Comparison of ENCODE assay signal across 11 cellular contexts in genomic region chr6:148521586-148521985, GRCh38.
DNase-seq lines count a peak whose midpoint lies in the region; ATAC-seq, FAIRE-seq and TF ChIP-seq lines count a peak whose summit lies in the region.
"Had no signal": no experiment of that assay in that cellular context is flagged by ENCODE, and none has a peak within 500 bp of the region (broad histone marks: within the 10 kb centered on the region; RNA-seq: fewer than 3 reads in every experiment).

No MANE protein-coding gene starts in this region.

- POLR2A ChIA-PET in RWPE1 (lab: Yijun Ruan, JAX; ENCODE audit: low non-redundant PET), result no interaction called here
- POLR2A ChIA-PET in PC-9 (lab: Charles Lee; ENCODE audit: unreplicated experiment), result no interaction called here

- peaks cover 0 to 3% (median 0%) of the 10 kb centered on the region in 11 experiments; a peak in 3 of 22 replicates for H4K20me1 ChIP-seq in BLaER1 treated with 17β-estradiol and CSF1 and Interleukin-3, amounts not matched to agents 10 nM and 100 nM
- H4K20me1 ChIP-seq in PC-9 (ENCODE audit: insufficient read depth), result no peaks in the 10 kb centered on the region

- no peak overlapping the region for H3K4me3 Mint-ChIP-seq in endothelial cell (ENCODE audit: unreplicated experiment)
- H3K4me3 Mint-ChIP-seq: activated naive CD4-positive, alpha-beta T cell treated with anti-CD3 and anti-CD28 coated beads, Interleukin-2, amount 50 U/mL, for 24 hours had no signal

- peaks cover 0 to 17% (median 0%) of the 10 kb centered on the region in 11 experiments; a peak in 1 of 22 replicates for H3K36me3 ChIP-seq in BLaER1 treated with 17β-estradiol and CSF1 and Interleukin-3, amounts not matched to agents 10 nM and 100 nM
- peaks cover 0 to 4% (median 0%) of the 10 kb centered on the region in 3 donors for H3K36me3 ChIP-seq in pancreas
- peaks cover 6% of the 10 kb centered on the region; the same call in 1 of the 2 replicates for H3K36me3 ChIP-seq in PC-9 (ENCODE audit: low read depth)

- H3K27ac ChIP-seq in BLaER1 treated with 17β-estradiol and CSF1 and Interleukin-3, amounts not matched to agents 10 nM and 100 nM, result no peak overlapping the region
- H3K27ac ChIP-seq in RWPE1 (no peak overlapping the region), pancreas (peak overlapping the region in 2 of 4 donors; percentile 3 to 55), PC-9 (no peak overlapping the region)

- H3K36me3 Mint-ChIP-seq in endothelial cell (ENCODE audit: low read depth, unreplicated experiment), result peaks cover 57% of the 10 kb centered on the region
- H3K36me3 Mint-ChIP-seq: activated naive CD4-positive, alpha-beta T cell treated with anti-CD3 and anti-CD28 coated beads, Interleukin-2, amount 50 U/mL, for 24 hours had no signal

- DNase-seq in RWPE1 (ENCODE audit: low spot score) (peak; percentile 46), endothelial cell (ENCODE audit: low spot score) (no peak), pancreas (no peak), PC-9 (no peak), NCI-H2029 treated with DMSO at 0.1 percent for 48 hours (lab: John Stamatoyannopoulos, UW) (no peak), cortex of kidney (lab: John Stamatoyannopoulos, UW) (no peak)
- DNase-seq in activated CD8-positive, alpha-beta memory T cell treated with anti-CD3 and anti-CD28 coated beads, Interleukin-2, amount 50 U/mL, for 48 hours, result no peak
- DNase-seq: Caco-2 had no signal

- H3K27me3 Mint-ChIP-seq in endothelial cell (ENCODE audit: unreplicated experiment), result peaks cover 19% of the 10 kb centered on the region

- FAIRE-seq in pancreas (lab: Jason Lieb, UNC), result no peak
- FAIRE-seq: TTC549 had no signal

- H3K9me3 ChIP-seq in BLaER1 treated with 17β-estradiol and CSF1 and Interleukin-3, amounts not matched to agents 10 nM and 100 nM (replicated peaks in 1 of 11), result no peaks in the 10 kb centered on the region
- no peaks in the 10 kb centered on the region for H3K9me3 ChIP-seq in pancreas
- no peaks in the 10 kb centered on the region for H3K9me3 ChIP-seq in PC-9 (ENCODE audit: insufficient read depth, low read depth)
- H3K9me3 ChIP-seq: Caco-2 had no signal

- peaks cover 0 to 5% (median 0%) of the 10 kb centered on the region in 11 experiments; a peak in 1 of 22 replicates for H3K27me3 ChIP-seq in BLaER1 treated with 17β-estradiol and CSF1 and Interleukin-3, amounts not matched to agents 10 nM and 100 nM
- no peaks in the 10 kb centered on the region for H3K27me3 ChIP-seq in pancreas
- no peaks in the 10 kb centered on the region for H3K27me3 ChIP-seq in PC-9 (ENCODE audit: insufficient read depth, low read depth)

- peaks cover 32 to 54% (median 43%) of the 10 kb centered on the region in 10 experiments for H3K4me1 ChIP-seq in BLaER1 treated with 17β-estradiol and CSF1 and Interleukin-3, amounts not matched to agents 10 nM and 100 nM
- H3K4me1 ChIP-seq in pancreas (peaks cover 6 to 14% (median 7%) of the 10 kb centered on the region in 3 donors), PC-9 (replicated peaks; ENCODE audit: insufficient read depth) (no peaks in the 10 kb centered on the region)
- H3K4me1 ChIP-seq: Caco-2 had no signal

- H3K79me2 ChIP-seq in PC-9 (ENCODE audit: low read depth), result no peaks in the 10 kb centered on the region

- CTCF ChIA-PET in RWPE1 (lab: Yijun Ruan, JAX) (no interaction called here), PC-9 (lab: Charles Lee) (no interaction called here)

- no peaks in the 10 kb centered on the region for H3K9me2 ChIP-seq in PC-9 (ENCODE audit: insufficient read depth)

- peak overlapping the region; percentile 39 for H3K27ac Mint-ChIP-seq in endothelial cell (ENCODE audit: unreplicated experiment)
- H3K27ac Mint-ChIP-seq: activated naive CD4-positive, alpha-beta T cell treated with anti-CD3 and anti-CD28 coated beads, Interleukin-2, amount 50 U/mL, for 24 hours had no signal

- no peaks in the 10 kb centered on the region for H3K9me3 Mint-ChIP-seq in endothelial cell (ENCODE audit: unreplicated experiment)
- H3K9me3 Mint-ChIP-seq: activated naive CD4-positive, alpha-beta T cell treated with anti-CD3 and anti-CD28 coated beads, Interleukin-2, amount 50 U/mL, for 24 hours had no signal

- H3F3A ChIP-seq in PC-9 (ENCODE audit: insufficient read depth, low read depth), result no peaks in the 10 kb centered on the region

- H3K9ac ChIP-seq in BLaER1 treated with 17β-estradiol and CSF1 and Interleukin-3, amounts not matched to agents 10 nM and 100 nM, result no peak overlapping the region

- WGBS in pancreas, 2 donors, result 13 to 18% methylated on average over 1 of the region's 1 CpG

- no peak for TF ChIP-seq CTCF in RWPE1 (conservative IDR thresholded peaks at IDR 0.05; ENCODE audit: low read depth)
- TF ChIP-seq CTCF in endothelial cell (IDR thresholded peaks at IDR 0.05; ENCODE audit: unreplicated experiment), result no peak
- TF ChIP-seq CTCF in pancreas (IDR thresholded peaks at IDR 0.05), result no peak
- TF ChIP-seq CTCF in PC-9 (conservative IDR thresholded peaks at IDR 0.05), result no peak

- no TSS peak for BruUV-seq in PC-9 (replicated peaks; lab: Mats Ljungman, UMichigan)

- ATAC-seq in pancreas, result peak; percentile 35 to 75 (median 62)

- intact Hi-C loops in pancreas (cut with DNase I) (no loop called here), PC-9 (cut with micrococcal nuclease; ENCODE audit: unreplicated experiment) (no loop called here)

- H3K4me1 Mint-ChIP-seq in endothelial cell (ENCODE audit: unreplicated experiment), result peaks cover 16% of the 10 kb centered on the region
- H3K4me1 Mint-ChIP-seq: activated naive CD4-positive, alpha-beta T cell treated with anti-CD3 and anti-CD28 coated beads, Interleukin-2, amount 50 U/mL, for 24 hours had no signal

- no peak overlapping the region for H3K4me3 ChIP-seq in BLaER1 treated with 17β-estradiol and CSF1 and Interleukin-3, amounts not matched to agents 10 nM and 100 nM
- H3K4me3 ChIP-seq in pancreas, result no peak overlapping the region
- H3K4me3 ChIP-seq in PC-9, result no peak overlapping the region

- H2AFZ ChIP-seq in PC-9, result no peak overlapping the region

- peak overlapping the region; percentile 72 to 91 (median 84) for H3K4me2 ChIP-seq in BLaER1 treated with 17β-estradiol and CSF1 and Interleukin-3, amounts not matched to agents 10 nM and 100 nM
- H3K4me2 ChIP-seq in PC-9, result no peak overlapping the region
